In the genomic region with DNA sequence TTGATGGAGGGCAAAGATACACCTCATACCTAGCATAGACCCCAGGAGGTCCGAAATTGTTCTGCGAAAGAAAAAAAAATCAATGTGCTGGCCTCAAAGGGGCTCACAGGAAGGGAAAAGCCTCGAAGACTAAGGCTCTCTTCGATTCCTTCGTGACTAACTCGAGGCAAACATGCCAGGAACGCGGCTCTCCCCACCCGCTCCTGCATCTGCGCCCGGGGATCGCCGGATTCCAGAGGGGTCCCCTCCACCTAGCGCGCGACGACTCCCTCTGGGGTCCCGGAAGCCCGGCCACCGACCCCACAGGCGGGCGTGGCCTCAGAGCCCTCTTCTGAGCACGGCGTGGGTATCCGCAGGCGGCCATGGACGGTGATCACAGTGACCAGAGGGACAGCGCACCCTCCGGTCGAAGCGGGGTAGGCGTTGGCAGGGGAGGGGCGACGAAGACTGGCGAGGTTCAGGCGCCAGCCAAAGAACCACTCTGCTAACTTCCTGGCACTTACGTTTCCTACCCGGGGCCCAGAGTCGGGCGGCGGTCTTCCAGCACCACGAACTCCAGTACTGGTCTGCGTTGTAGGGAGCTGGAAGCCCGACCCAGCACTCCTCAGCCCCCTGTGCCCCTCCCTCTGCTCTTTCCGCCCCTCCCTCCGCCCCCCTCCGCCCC, we compare ENCODE assay signal across 8 cellular contexts. TPM values are rescaled to one million over a fixed set of nuclear protein-coding genes. Genes with fewer than 3 reads are reported as not detected.
DNase-seq lines count a peak whose midpoint lies in the region; ATAC-seq and TF ChIP-seq lines count a peak whose summit lies in the region.

No MANE protein-coding gene starts in this region.

- intact Hi-C loops in Panc1 (cut with micrococcal nuclease; ENCODE audit: unreplicated experiment), result no loop called here

- TF ChIP-seq CTCF in HL-60 (IDR thresholded peaks at IDR 0.05; ENCODE audit: insufficient read depth, low read length), result no peak
- peak; percentile 59 for TF ChIP-seq CTCF in Panc1 (IDR thresholded peaks at IDR 0.05)
- peak; percentile 49 for TF ChIP-seq CTCF in kidney epithelial cell (IDR thresholded peaks at IDR 0.05; ENCODE audit: insufficient read depth, low read length, poor library complexity, severe bottlenecking)

- POLR2A ChIA-PET in Panc1 (lab: Charles Lee), result interaction anchor here (0.5 to 0.6 kb wide), 4 partner anchors 9 to 841 kb away, joined by 3 to 7 read pairs (median 6); no protein-coding TSS in a partner anchor

- H3K4me1 Mint-ChIP-seq in stimulated activated effector memory CD8-positive, alpha-beta T cell treated with anti-CD3 and anti-CD28 coated beads, Interleukin-12 subunit alpha, Interleukin-12 subunit beta, amount 100 ng/mL, for 72 hours, result peaks cover 39% of the 10 kb centered on the region

- BruUV-seq in Panc1 (replicated peaks; lab: Mats Ljungman, UMichigan), result no TSS peak

- peak; percentile 91 for DNase-seq in NCI-H510A treated with DMSO at 0.1 percent for 48 hours (lab: John Stamatoyannopoulos, UW)
- no peak for DNase-seq in NCI-H510A (lab: John Stamatoyannopoulos, UW)
- peak; percentile 74 to 81 for DNase-seq in HL-60 (ENCODE audit: low read depth in 1 of 2, low spot score in 1 of 2)
- peak; percentile 69 for DNase-seq in Panc1 (ENCODE audit: low read depth, low spot score)
- DNase-seq in caudate nucleus (lab: John Stamatoyannopoulos, UW), result peak in 51 of 61 donors; percentile 17 to 96 (median 88)
- peak; percentile 56 for DNase-seq in kidney epithelial cell (ENCODE audit: low read depth)
- DNase-seq in stimulated activated effector memory CD8-positive, alpha-beta T cell treated with anti-CD3 and anti-CD28 coated beads, Interleukin-12 subunit alpha, Interleukin-12 subunit beta, amount 100 ng/mL, for 72 hours (ENCODE audit: low spot score in 2 of 2), result peak in 1 of 2 donors; percentile 95

- H3K36me3 Mint-ChIP-seq in stimulated activated effector memory CD8-positive, alpha-beta T cell treated with anti-CD3 and anti-CD28 coated beads, Interleukin-12 subunit alpha, Interleukin-12 subunit beta, amount 100 ng/mL, for 72 hours, result peaks cover 76% of the 10 kb centered on the region

- H3K4me3 Mint-ChIP-seq in stimulated activated effector memory CD8-positive, alpha-beta T cell treated with anti-CD3 and anti-CD28 coated beads, Interleukin-12 subunit alpha, Interleukin-12 subunit beta, amount 100 ng/mL, for 72 hours, result peak overlapping the region; percentile 90

- no peaks in the 10 kb centered on the region for H3K9me3 Mint-ChIP-seq in stimulated activated effector memory CD8-positive, alpha-beta T cell treated with anti-CD3 and anti-CD28 coated beads, Interleukin-12 subunit alpha, Interleukin-12 subunit beta, amount 100 ng/mL, for 72 hours

- no peaks in the 10 kb centered on the region for H3K9me3 ChIP-seq in Panc1 (ENCODE audit: control insufficient read depth, insufficient read depth, low read depth, low read length)

- peak; percentile 67 for ATAC-seq in GM21423 (IDR thresholded peaks at IDR 0.05; ENCODE audit: unreplicated experiment)
- peak; percentile 87 for ATAC-seq in Panc1
- peak; percentile 80 for ATAC-seq in stimulated activated effector memory CD8-positive, alpha-beta T cell treated with anti-CD3 and anti-CD28 coated beads, Interleukin-12 subunit alpha, Interleukin-12 subunit beta, amount 100 ng/mL, for 72 hours

- CTCF ChIA-PET in Panc1 (lab: Charles Lee), result no interaction called here

- H3K27ac ChIP-seq in HL-60 (replicated peaks), result peak overlapping the region; percentile 96
- H3K27ac ChIP-seq in Panc1 (ENCODE audit: low read length), result peak overlapping the region; percentile 91
- peak overlapping the region; percentile 98 for H3K27ac ChIP-seq in caudate nucleus (ENCODE audit: low read depth, low read length)

- peaks cover 11% of the 10 kb centered on the region; the same call in 1 of the 2 replicates for H3K4me1 ChIP-seq in Panc1 (ENCODE audit: control insufficient read depth, insufficient read depth, low read length)

- H3K4me3 ChIP-seq in HL-60 (replicated peaks; ENCODE audit: insufficient read depth, low read length) (peak overlapping the region; percentile 88), Panc1 (ENCODE audit: low read depth in 2 of 2, low read length in 2 of 2) (peak overlapping the region; percentile 76 to 89), kidney epithelial cell (ENCODE audit: low read depth, low read length) (peak overlapping the region; percentile 75)

- H3K36me3 ChIP-seq in Panc1 (ENCODE audit: control insufficient read depth, insufficient read depth, low read length) (no peaks in the 10 kb centered on the region; the same call in none of the 2 replicates), kidney epithelial cell (ENCODE audit: control insufficient read depth, insufficient read depth, low read length) (no peaks in the 10 kb centered on the region)

- in situ Hi-C loops in Panc1 (cut with HindIII; ENCODE audit: low pct_unique_long_range_greater_than_20kb, low sequenced_read_pairs), result no loop called here

- peak overlapping the region; percentile 98 for H3K27ac Mint-ChIP-seq in stimulated activated effector memory CD8-positive, alpha-beta T cell treated with anti-CD3 and anti-CD28 coated beads, Interleukin-12 subunit alpha, Interleukin-12 subunit beta, amount 100 ng/mL, for 72 hours

- H3K27me3 ChIP-seq in HL-60 (ENCODE audit: insufficient read depth, poor library complexity, severe bottlenecking) (no peaks in the 10 kb centered on the region), Panc1 (ENCODE audit: control insufficient read depth, insufficient read depth, low read length) (no peaks in the 10 kb centered on the region), kidney epithelial cell (ENCODE audit: control insufficient read depth, insufficient read depth, low read length) (no peaks in the 10 kb centered on the region)

RNA-seq across cellular contexts. Expression of gene EIF3J, which starts 0.5 kb away (rescaled TPM):
- total RNA-seq in Panc1 (2021; ENCODE audit: unreplicated experiment) (128 TPM), kidney epithelial cell (47.7 and 52.3 TPM in 2 replicates)
- polyA plus RNA-seq in Panc1 (2012; ENCODE audit: insufficient read length), result 81.8 TPM
